11 cellular contexts compared by ENCODE assay signal in the genomic region with DNA sequence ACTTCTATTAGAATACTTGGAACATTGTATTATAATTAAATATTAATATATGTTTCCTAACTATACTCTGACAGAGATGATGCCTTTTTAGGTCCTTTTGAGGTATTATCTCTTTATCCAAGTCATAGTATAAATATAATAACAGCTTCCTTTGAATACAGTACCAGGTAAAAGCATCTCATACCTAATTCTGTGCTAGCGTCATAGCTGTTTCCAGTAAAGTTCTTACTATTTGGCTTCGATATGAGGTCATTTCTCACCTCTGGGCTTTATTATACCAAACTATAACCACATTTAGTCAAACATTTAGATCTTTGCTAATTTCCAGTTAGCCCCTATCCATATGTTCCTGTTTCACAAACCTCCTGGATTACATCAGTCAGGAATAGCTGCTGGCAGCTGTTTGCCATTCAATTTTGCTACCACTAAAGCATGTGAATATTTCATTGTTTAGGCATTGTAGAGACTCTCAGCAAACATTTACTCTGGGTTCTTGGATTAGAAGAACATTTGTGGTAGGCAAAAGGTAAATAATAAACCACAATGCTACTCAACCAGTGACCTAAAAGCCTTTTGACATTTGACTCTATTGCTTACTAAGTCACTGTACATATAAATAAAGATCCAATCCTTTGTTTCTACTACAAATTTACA.
DNase-seq lines count a peak whose midpoint lies in the region; ATAC-seq and TF ChIP-seq lines count a peak whose summit lies in the region.
"Had no signal": no experiment of that assay in that cellular context is flagged by ENCODE, and none has a peak within 500 bp of the region (broad histone marks: within the 10 kb centered on the region; RNA-seq: fewer than 3 reads in every experiment).

No MANE protein-coding gene starts in this region.

- H3K36me3 ChIP-seq in RWPE2 (ENCODE audit: low read depth) (no peaks in the 10 kb centered on the region), iPS-18a (ENCODE audit: control insufficient read depth, low read depth, low read length) (no peaks in the 10 kb centered on the region)

- TF ChIP-seq CTCF in RWPE2 (IDR thresholded peaks at IDR 0.05; ENCODE audit: poor library complexity, severe bottlenecking): no peak

- DNase-seq in EH (ENCODE audit: low read depth) (peak; percentile 33), NCI-H1105 (lab: John Stamatoyannopoulos, UW) (peak; percentile 7), RWPE2 (ENCODE audit: low spot score) (no peak), left ventricle myocardium superior (no peak)
- DNase-seq: head of caudate nucleus; KBM-7; stimulated activated CD4-positive, alpha-beta T cell treated with anti-CD3 and anti-CD28 coated beads, Interleukin-1b, Interleukin-23, amount 100 ng/mL, for 48 hours had no signal

- no peaks in the 10 kb centered on the region for H3K27me3 ChIP-seq in RWPE2 (ENCODE audit: insufficient read depth, poor library complexity, severe bottlenecking)
- no peaks in the 10 kb centered on the region for H3K27me3 ChIP-seq in iPS-18a (ENCODE audit: control insufficient read depth, insufficient read depth, low read length)

- intact Hi-C loops in left ventricle myocardium superior (cut with micrococcal nuclease): no loop called here

- H3K27ac ChIP-seq in RWPE2 (ENCODE audit: poor library complexity, severe bottlenecking) (no peak overlapping the region), iPS-18a (ENCODE audit: low read length) (peak overlapping the region; percentile 49)

- H3K4me3 ChIP-seq in RWPE2 (ENCODE audit: severe bottlenecking) (no peak overlapping the region), iPS-18a (ENCODE audit: low read length) (no peak overlapping the region)

- no peak overlapping the region for H3K9ac ChIP-seq in iPS-18a (ENCODE audit: low read length)

- H3K9me3 ChIP-seq in RWPE2 (ENCODE audit: severe bottlenecking): no peaks in the 10 kb centered on the region
- no peaks in the 10 kb centered on the region for H3K9me3 ChIP-seq in iPS-18a (ENCODE audit: control insufficient read depth, low read depth, low read length)

- peak; percentile 60; the same call in 2 of the 3 replicates for ATAC-seq in RWPE2 (ENCODE audit: low read depth)
- no peak for ATAC-seq in GM21717 (IDR thresholded peaks at IDR 0.05; ENCODE audit: unreplicated experiment)
- no peak for ATAC-seq in GM19035 (IDR thresholded peaks at IDR 0.05; ENCODE audit: unreplicated experiment)
- no peak for ATAC-seq in HG03045 (IDR thresholded peaks at IDR 0.05; ENCODE audit: unreplicated experiment)
- ATAC-seq in left ventricle myocardium superior: no peak

- H3K4me1 ChIP-seq in RWPE2 (ENCODE audit: insufficient read depth, poor library complexity, severe bottlenecking): peaks cover 11% of the 10 kb centered on the region
- H3K4me1 ChIP-seq in iPS-18a (ENCODE audit: control insufficient read depth, low read depth, low read length): peaks cover 9% of the 10 kb centered on the region

Comparison
In these comparisons a context has a peak if more than half of its experiments do, and no peak if none do; other contexts are left out.
1. DNase-seq: peak in EH (single experiment) and NCI-H1105 (single experiment); none in RWPE2 (single experiment) and left ventricle myocardium superior (single experiment).